ENCODE assay signal across 2 cellular contexts in the genomic region with DNA sequence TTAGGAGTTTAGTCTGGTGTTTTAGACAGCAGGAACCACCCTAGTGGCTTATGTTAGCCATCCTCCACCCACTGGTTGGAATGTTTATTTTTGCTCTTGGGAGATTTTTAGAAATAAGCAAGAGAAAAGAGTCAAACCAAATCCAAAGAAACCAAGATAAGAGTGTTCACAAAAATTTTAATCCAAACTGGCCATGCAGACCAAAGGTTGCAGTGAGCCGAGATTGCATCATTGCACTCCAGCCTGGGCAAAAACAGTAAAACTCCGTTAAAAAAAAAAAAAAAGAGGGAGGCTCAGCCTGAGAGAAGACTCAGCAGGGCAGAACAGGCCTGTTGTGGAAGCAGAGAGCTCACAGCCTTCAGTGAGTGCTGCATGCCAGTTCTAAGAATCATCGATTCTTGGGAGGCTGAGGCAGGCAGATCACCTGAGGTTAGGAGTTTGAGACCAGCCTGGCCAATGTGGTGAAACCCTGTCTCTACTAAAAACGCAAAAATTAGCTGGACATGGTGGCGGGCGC.
TF ChIP-seq lines count a peak whose summit lies in the region.

No MANE protein-coding gene starts in this region.

TF ChIP-seq in IMR-90, 13 proteins besides CTCF, POLR2A, EP300 and RAD21:
- peak; percentile 94 for TF ChIP-seq CEBPB (IDR thresholded peaks at IDR 0.05; ENCODE audit: low read depth, low read length)
- TF ChIP-seq CHD1 (IDR thresholded peaks at IDR 0.05; ENCODE audit: low read depth, low read length) = no peak

TF ChIP-seq in H1, 55 proteins besides CTCF, POLR2A, EP300 and RAD21:
- TF ChIP-seq ATF3 (IDR thresholded peaks at IDR 0.05; ENCODE audit: insufficient read depth, low read depth, low read length) (no peak), CEBPB (IDR thresholded peaks at IDR 0.05; ENCODE audit: low read depth, low read length) (peak; percentile 44; the same call in 1 of the 2 replicates), MAFK (IDR thresholded peaks at IDR 0.05; ENCODE audit: low read depth, low read length) (no peak), ATF2 (IDR thresholded peaks at IDR 0.05; ENCODE audit: low read length) (no peak), KDM1A (IDR thresholded peaks at IDR 0.05; ENCODE audit: borderline replicate concordance, low read length) (no peak), EGR1 (IDR thresholded peaks at IDR 0.05; ENCODE audit: borderline replicate concordance, low read depth, low read length) (no peak), SUZ12 (IDR thresholded peaks at IDR 0.05; ENCODE audit: low read length) (no peak), RXRA (IDR thresholded peaks at IDR 0.05; ENCODE audit: insufficient read depth, low read depth, low read length) (no peak)
- TF ChIP-seq, protein P1, sequence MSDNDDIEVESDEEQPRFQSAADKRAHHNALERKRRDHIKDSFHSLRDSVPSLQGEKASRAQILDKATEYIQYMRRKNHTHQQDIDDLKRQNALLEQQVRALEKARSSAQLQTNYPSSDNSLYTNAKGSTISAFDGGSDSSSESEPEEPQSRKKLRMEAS (IDR thresholded peaks at IDR 0.05) = no peak
TF ChIP-seq in H1: peak in this region for 1.
